In genomic region chr2:71801969-71802368, GRCh38 we compare ENCODE assay signal across 8 cellular contexts.
DNase-seq lines count a peak whose midpoint lies in the region; ATAC-seq and TF ChIP-seq lines count a peak whose summit lies in the region.

No MANE protein-coding gene starts in this region.

- peak; percentile 72 for TF ChIP-seq CTCF in BJ (IDR thresholded peaks at IDR 0.05; ENCODE audit: insufficient read depth, low read depth, low read length)

- POLR2A ChIA-PET in BJ (lab: Charles Lee): interaction anchor here (0.6 kb wide), 1 partner anchor 328 kb away, joined by 3 read pairs; no protein-coding TSS in a partner anchor

- DNase-seq in BJ (ENCODE audit: low read depth) (no peak), HT-29 (ENCODE audit: low spot score) (peak; percentile 25), anterior cingulate cortex (lab: John Stamatoyannopoulos, UW) (peak in 44 of 58 donors; percentile 6 to 70 (median 34)), iPS DF 19.7 (ENCODE audit: low read depth, low spot score) (peak; percentile 64), superior temporal gyrus (ENCODE audit: extremely low spot score) (peak; percentile 72)
- no peak for DNase-seq in effector CD8-positive, alpha-beta T cell (lab: John Stamatoyannopoulos, UW)

- ATAC-seq in HG02571 (IDR thresholded peaks at IDR 0.05; ENCODE audit: unreplicated experiment) (no peak), HG03139 (IDR thresholded peaks at IDR 0.05; ENCODE audit: unreplicated experiment) (no peak)

- H3K36me3 ChIP-seq in BJ (ENCODE audit: control insufficient read depth, insufficient read depth, low read length): no peaks in the 10 kb centered on the region

- H3K4me3 ChIP-seq in BJ (ENCODE audit: low read depth, low read length): no peak overlapping the region

- H3K27me3 ChIP-seq in BJ (ENCODE audit: control insufficient read depth, insufficient read depth, low read length): peaks cover 2% of the 10 kb centered on the region; the same call in 1 of the 2 replicates

- CTCF ChIA-PET in BJ (lab: Yijun Ruan, JAX): interaction anchor here (0.6 to 14.3 kb wide), 21 partner anchors 8 to 778 kb away, joined by 3 to 285 read pairs (median 6); partner anchors contain the start of gene CYP26B1

Comparison
In these comparisons a context has a peak if more than half of its experiments do, and no peak if none do; other contexts are left out.
1. DNase-seq: peak in HT-29 (single experiment), anterior cingulate cortex (44 of 58), iPS DF 19.7 (single experiment) and superior temporal gyrus (single experiment); none in BJ (single experiment) and effector CD8-positive, alpha-beta T cell (single experiment).